ENCODE assay signal across 8 cellular contexts in genomic region chr17:79915850-79916430, GRCh38.
DNase-seq lines count a peak whose midpoint lies in the region; ATAC-seq and TF ChIP-seq lines count a peak whose summit lies in the region.

No MANE protein-coding gene starts in this region.

- intact Hi-C loops in MCF 10A (cut with micrococcal nuclease): loop anchor here (1.0 to 5.0 kb wide), 5 partner anchors 64 to 174 kb away; partner anchors contain the start of gene CBX4

- ATAC-seq in GM18505 (IDR thresholded peaks at IDR 0.05; ENCODE audit: unreplicated experiment) (no peak), GM19452 (IDR thresholded peaks at IDR 0.05; ENCODE audit: unreplicated experiment) (no peak)

- H3K36me3 Mint-ChIP-seq in MCF 10A (ENCODE audit: insufficient read depth, unreplicated experiment): no peaks in the 10 kb centered on the region

- DNase-seq in Daoy (ENCODE audit: low read depth) (peak; percentile 57), MCF 10A (ENCODE audit: unreplicated experiment) (peak; percentile 83), myocyte (ENCODE audit: low read depth) (peak; percentile 35), G401 (ENCODE audit: low spot score) (no peak), NCI-H1105 treated with DMSO at 0.1 percent for 48 hours (lab: John Stamatoyannopoulos, UW) (no peak)

- TF ChIP-seq POLR2A in GM18505 (IDR thresholded peaks at IDR 0.05; ENCODE audit: borderline replicate concordance, extremely low read depth, insufficient read depth, insufficient read length): no peak

- H3K4me3 Mint-ChIP-seq in MCF 10A (ENCODE audit: unreplicated experiment): no peak overlapping the region

- TF ChIP-seq EP300 in Ishikawa (IDR thresholded peaks at IDR 0.05; ENCODE audit: borderline replicate concordance): peak; percentile 70; the same call in 1 of the 2 replicates

- peaks cover 19% of the 10 kb centered on the region for H3K4me1 Mint-ChIP-seq in MCF 10A (ENCODE audit: insufficient read depth, unreplicated experiment)

- CTCF ChIA-PET in MCF 10A (lab: Yijun Ruan, JAX): interaction anchor here (0.6 to 5.2 kb wide), 26 partner anchors 8 to 175 kb away, joined by 3 to 63 read pairs (median 4); partner anchors contain the start of genes CBX4 and CBX8

- in situ Hi-C loops in G401 (cut with HindIII; ENCODE audit: low sequenced_read_pairs): no loop called here

- no peaks in the 10 kb centered on the region for H3K9me3 Mint-ChIP-seq in MCF 10A (ENCODE audit: unreplicated experiment)

- no peaks in the 10 kb centered on the region for H3K27me3 Mint-ChIP-seq in MCF 10A (ENCODE audit: insufficient read depth, unreplicated experiment)

- POLR2A ChIA-PET in MCF 10A (lab: Yijun Ruan, JAX): interaction anchor here (0.6 to 4.3 kb wide), 14 partner anchors 8 to 189 kb away, joined by 3 to 19 read pairs (median 4); partner anchors contain the start of genes CBX4 and CBX8

- peak; percentile 63 for TF ChIP-seq CTCF in MCF 10A (IDR thresholded peaks at IDR 0.05; ENCODE audit: unreplicated experiment)

- BruUV-seq in MCF 10A (replicated peaks; lab: Mats Ljungman, UMichigan): no TSS peak

- H3K27ac Mint-ChIP-seq in MCF 10A (ENCODE audit: low read depth, unreplicated experiment): no peak overlapping the region

- TF ChIP-seq RAD21 in Ishikawa (IDR thresholded peaks at IDR 0.05; ENCODE audit: low read depth): peak; percentile 93

TF ChIP-seq in Ishikawa, 13 proteins besides CTCF, POLR2A, EP300 and RAD21:
- peak; percentile 89; the same call in 1 of the 2 replicates for TF ChIP-seq ZBTB7A (IDR thresholded peaks at IDR 0.05; ENCODE audit: low read depth)
- no peak for TF ChIP-seq CEBPB (IDR thresholded peaks at IDR 0.05)
- TF ChIP-seq MAX (IDR thresholded peaks at IDR 0.05): peak; percentile 84
- no peak for TF ChIP-seq REST (IDR thresholded peaks at IDR 0.05; ENCODE audit: low read depth)
- peak; percentile 67 for TF ChIP-seq NFIC (IDR thresholded peaks at IDR 0.05)
- TF ChIP-seq, protein P1, sequence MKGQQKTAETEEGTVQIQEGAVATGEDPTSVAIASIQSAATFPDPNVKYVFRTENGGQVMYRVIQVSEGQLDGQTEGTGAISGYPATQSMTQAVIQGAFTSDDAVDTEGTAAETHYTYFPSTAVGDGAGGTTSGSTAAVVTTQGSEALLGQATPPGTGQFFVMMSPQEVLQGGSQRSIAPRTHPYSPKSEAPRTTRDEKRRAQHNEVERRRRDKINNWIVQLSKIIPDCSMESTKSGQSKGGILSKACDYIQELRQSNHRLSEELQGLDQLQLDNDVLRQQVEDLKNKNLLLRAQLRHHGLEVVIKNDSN (IDR thresholded peaks at IDR 0.05): no peak
- peak; percentile 90 for TF ChIP-seq TCF12 (IDR thresholded peaks at IDR 0.05; ENCODE audit: low read depth)
- TF ChIP-seq TAF1 (IDR thresholded peaks at IDR 0.05; ENCODE audit: low read depth): no peak
- no peak for TF ChIP-seq CREB1 (IDR thresholded peaks at IDR 0.05; ENCODE audit: low read depth)
- TF ChIP-seq YY1 (IDR thresholded peaks at IDR 0.05; ENCODE audit: low read depth): 0 out of 2 replicates have a peak, but pooled peaks have one; percentile 15
- peak; percentile 94 for TF ChIP-seq TEAD4 (IDR thresholded peaks at IDR 0.05)
- peak; percentile 51; the same call in 1 of the 2 replicates for TF ChIP-seq FOXM1 (IDR thresholded peaks at IDR 0.05; ENCODE audit: borderline replicate concordance, low read depth)
- no peak for TF ChIP-seq EGR1 (IDR thresholded peaks at IDR 0.05)

Comparison
In these comparisons a context has a peak if more than half of its experiments do, and no peak if none do; other contexts are left out.
1. DNase-seq: peak in Daoy (single experiment), MCF 10A (single experiment) and myocyte (single experiment); none in G401 (single experiment) and NCI-H1105 treated with DMSO at 0.1 percent for 48 hours (single experiment).